8 cellular contexts compared by ENCODE assay signal in the genomic region with DNA sequence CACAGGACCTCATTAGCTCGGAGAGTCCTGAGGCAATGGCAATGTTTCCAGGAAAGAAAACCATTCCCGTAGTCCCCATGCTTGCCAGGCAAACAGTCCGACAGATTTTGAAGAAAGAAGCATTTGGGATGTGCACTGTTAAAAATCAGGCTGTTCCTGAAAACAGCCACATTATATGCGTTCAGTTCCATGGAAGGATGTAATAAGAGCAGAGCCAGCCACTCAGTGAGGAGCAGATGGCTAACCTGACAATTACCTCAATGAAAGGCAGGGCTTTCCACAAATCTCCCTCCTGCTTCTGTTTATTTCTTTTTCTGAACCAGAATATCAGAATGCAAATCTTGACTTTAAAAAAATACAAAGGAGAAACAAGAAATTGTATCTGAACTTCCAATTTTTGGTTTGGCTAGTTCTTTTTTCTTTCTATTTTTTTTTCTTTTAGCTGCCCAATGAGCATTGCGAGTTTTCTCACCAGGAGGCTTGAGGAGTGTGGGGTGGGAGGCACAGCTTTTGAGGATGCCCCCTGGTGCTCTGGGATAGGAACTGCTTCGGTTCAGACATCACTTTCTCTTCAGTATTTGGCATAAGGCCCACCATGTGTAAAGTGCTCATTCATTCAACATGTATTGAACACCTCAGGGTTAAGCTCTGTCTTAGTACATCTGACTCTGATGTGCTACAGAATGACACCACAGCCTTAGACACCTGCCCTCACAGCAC.
DNase-seq lines count a peak whose midpoint lies in the region; ATAC-seq and TF ChIP-seq lines count a peak whose summit lies in the region.

No MANE protein-coding gene starts in this region.

- no peak for TF ChIP-seq POLR2A in thyroid gland (IDR thresholded peaks at IDR 0.05)

- peak; percentile 50 for DNase-seq in AG10803 (ENCODE audit: low read depth)
- DNase-seq in NCI-H2107 treated with DMSO at 0.1 percent for 48 hours (lab: John Stamatoyannopoulos, UW; ENCODE audit: unreplicated experiment): peak; percentile 61
- peak; percentile 26 for DNase-seq in WERI-Rb-1
- DNase-seq in colonic mucosa: no peak
- DNase-seq in medulla oblongata (ENCODE audit: extremely low spot score): peak; percentile 36
- peak; percentile 27 to 32 for DNase-seq in thyroid gland

- no peak overlapping the region for H3K9ac ChIP-seq in colonic mucosa (ENCODE audit: low read depth in 2 of 2, low read length in 2 of 2)

- 77 to 79% methylated on average over 6 of the region's 6 CpGs for WGBS in thyroid gland, 2 donors

- TF ChIP-seq CTCF in AG10803 (conservative IDR thresholded peaks at IDR 0.05; ENCODE audit: low read length) (peak; percentile 57), WERI-Rb-1 (IDR thresholded peaks at IDR 0.05; ENCODE audit: low read depth, low read length) (peak; percentile 51; the same call in 1 of the 2 replicates), colonic mucosa (IDR thresholded peaks at IDR 0.05) (peak; percentile 31), thyroid gland (IDR thresholded peaks at IDR 0.05) (peak in 5 of 6 experiments; percentile 27 to 58 (median 47))

- intact Hi-C loops in colonic mucosa (cut with DNase I): no loop called here
- intact Hi-C loops in thyroid gland (cut with DNase I): loop anchor here (10.0 kb wide), 1 partner anchor 197 kb away; no protein-coding TSS in a partner anchor

- no peak overlapping the region for H3K27ac ChIP-seq in WERI-Rb-1
- no peak overlapping the region for H3K27ac ChIP-seq in colonic mucosa
- H3K27ac ChIP-seq in thyroid gland: no peak overlapping the region

- H3K27me3 ChIP-seq in WERI-Rb-1 (ENCODE audit: insufficient read depth, low read depth, severe bottlenecking) (no peaks in the 10 kb centered on the region), colonic mucosa (no peaks in the 10 kb centered on the region), thyroid gland (no peaks in the 10 kb centered on the region)

- H3K9me3 ChIP-seq in WERI-Rb-1 (ENCODE audit: severe bottlenecking) (no peaks in the 10 kb centered on the region), colonic mucosa (no peaks in the 10 kb centered on the region), thyroid gland (no peaks in the 10 kb centered on the region)

- no peaks in the 10 kb centered on the region for H3K36me3 ChIP-seq in WERI-Rb-1
- H3K36me3 ChIP-seq in colonic mucosa: no peaks in the 10 kb centered on the region
- no peaks in the 10 kb centered on the region for H3K36me3 ChIP-seq in thyroid gland

- H3K4me1 ChIP-seq in colonic mucosa (no peaks in the 10 kb centered on the region), thyroid gland (no peaks in the 10 kb centered on the region)

- H3K4me3 ChIP-seq in AG10803 (ENCODE audit: low read length): no peak overlapping the region
- H3K4me3 ChIP-seq in WERI-Rb-1 (ENCODE audit: low read depth, low read length): no peak overlapping the region
- H3K4me3 ChIP-seq in colonic mucosa: no peak overlapping the region
- H3K4me3 ChIP-seq in thyroid gland (replicated peaks in 1 of 3): no peak overlapping the region

- ATAC-seq in GM18867 (IDR thresholded peaks at IDR 0.05; ENCODE audit: unreplicated experiment) (peak; percentile 80), HG03025 (IDR thresholded peaks at IDR 0.05; ENCODE audit: low FRiP score, unreplicated experiment) (peak; percentile 81)
